8 cellular contexts compared by ENCODE assay signal in genomic region chrX:120604359-120604782, GRCh38. TPM values are rescaled to one million over a fixed set of nuclear protein-coding genes. Genes with fewer than 3 reads are reported as not detected.
A peak's percentile ranks its signal among the peaks of the same experiment; 100 is the strongest.
DNase-seq lines count a peak whose midpoint lies in the region; ATAC-seq and TF ChIP-seq lines count a peak whose summit lies in the region.

No MANE protein-coding gene starts in this region.

- TF ChIP-seq CTCF in KMS-11 (conservative IDR thresholded peaks at IDR 0.05; ENCODE audit: low read depth, low read length) (no peak), mammary epithelial cell (conservative IDR thresholded peaks at IDR 0.05 in 1 of 2, IDR thresholded peaks at IDR 0.05 in 1 of 2; ENCODE audit: extremely low read depth in 1 of 2, insufficient read depth in 1 of 2, low read depth in 1 of 2, low read length in 2 of 2) (no peak)

- peak overlapping the region; percentile 95 for H3K4me2 ChIP-seq in KMS-11
- peak overlapping the region; percentile 70 for H3K4me2 ChIP-seq in mammary epithelial cell (ENCODE audit: insufficient read depth, low read depth, low read length)

- no peaks in the 10 kb centered on the region for H3K9me3 ChIP-seq in SK-N-MC (ENCODE audit: low read depth, low read length)
- no peaks in the 10 kb centered on the region for H3K9me3 ChIP-seq in mammary epithelial cell (replicated peaks; ENCODE audit: insufficient read depth, low read length)

- dilution Hi-C loops in mammary epithelial cell (cut with HindIII; ENCODE audit: low sequenced_read_pairs): no loop called here

- H3K27me3 ChIP-seq in KMS-11 (ENCODE audit: insufficient read depth, low read depth) (no peaks in the 10 kb centered on the region), mammary epithelial cell (ENCODE audit: insufficient read depth, low read length) (no peaks in the 10 kb centered on the region)

- DNase-seq in DMS79 (lab: John Stamatoyannopoulos, UW) (peak; percentile 28), SK-N-MC (ENCODE audit: low read depth, low spot score) (no peak), mammary epithelial cell (peak; percentile 25), iris pigment epithelial cell (ENCODE audit: low read depth) (peak; percentile 53), occipital lobe (lab: John Stamatoyannopoulos, UW) (no peak)
- peak; percentile 16 for DNase-seq in stimulated activated CD4-positive, alpha-beta T cell treated with anti-CD3 and anti-CD28 coated beads, Interleukin-15, amount 100 ng/mL, for 24 hours

- BruUV-seq in mammary epithelial cell (replicated peaks; lab: Mats Ljungman, UMichigan): TSS peak; percentile 65

- H3K9ac ChIP-seq in KMS-11 (peak overlapping the region; percentile 86), SK-N-MC (ENCODE audit: insufficient read length) (peak overlapping the region; percentile 90), mammary epithelial cell (ENCODE audit: insufficient read depth, low read length) (peak overlapping the region; percentile 81)

- intact Hi-C loops in mammary epithelial cell (cut with micrococcal nuclease): loop anchor here (1.0 kb wide), 1 partner anchor 43 kb away; no protein-coding TSS in a partner anchor

- no peaks in the 10 kb centered on the region for H3K36me3 ChIP-seq in KMS-11 (ENCODE audit: insufficient read depth)
- peaks cover 18% of the 10 kb centered on the region; the same call in 1 of the 2 replicates for H3K36me3 ChIP-seq in SK-N-MC (ENCODE audit: insufficient read depth, low read length)
- no peaks in the 10 kb centered on the region for H3K36me3 ChIP-seq in mammary epithelial cell (ENCODE audit: insufficient read depth, low read length)

- H3K4me1 ChIP-seq in KMS-11 (ENCODE audit: low read depth, poor library complexity, severe bottlenecking) (peaks cover 14% of the 10 kb centered on the region), mammary epithelial cell (ENCODE audit: insufficient read depth, low read length) (no peaks in the 10 kb centered on the region)

- CTCF ChIA-PET in mammary epithelial cell (lab: Charles Lee; ENCODE audit: low non-redundant PET): interaction anchor here (0.7 kb wide), 1 partner anchor 360 kb away, joined by 4 read pairs; no protein-coding TSS in a partner anchor

- peak; percentile 71 for ATAC-seq in GM21447 (IDR thresholded peaks at IDR 0.05; ENCODE audit: unreplicated experiment)

- H3K79me2 ChIP-seq in KMS-11 (ENCODE audit: insufficient read depth, low read depth): peaks cover 15% of the 10 kb centered on the region; the same call in 1 of the 2 replicates
- peaks cover 32% of the 10 kb centered on the region for H3K79me2 ChIP-seq in mammary epithelial cell (ENCODE audit: insufficient read depth, low read length)

- no peaks in the 10 kb centered on the region for H4K20me1 ChIP-seq in KMS-11 (ENCODE audit: insufficient read depth)
- H4K20me1 ChIP-seq in mammary epithelial cell (ENCODE audit: insufficient read depth, low read length): no peaks in the 10 kb centered on the region

- H3K27ac ChIP-seq in KMS-11: peak overlapping the region; percentile 95
- peak overlapping the region; percentile 95 for H3K27ac ChIP-seq in SK-N-MC
- peak overlapping the region; percentile 82 for H3K27ac ChIP-seq in mammary epithelial cell (ENCODE audit: insufficient read depth, low read depth, low read length)

- peak overlapping the region; percentile 48; the same call in 1 of the 2 replicates for H2AFZ ChIP-seq in KMS-11 (ENCODE audit: low read depth)
- H2AFZ ChIP-seq in mammary epithelial cell (ENCODE audit: low read depth, low read length): peak overlapping the region; percentile 65

- in situ Hi-C loops in mammary epithelial cell (cut with MboI; ENCODE audit: low sequenced_read_pairs in 2 of 2): no loop called here

- WGBS in mammary epithelial cell (ENCODE audit: low coverage, missing lambda C conversion rate): 13% methylated on average over 5 of the region's 5 CpGs

- H3K4me3 ChIP-seq in KMS-11 (IDR thresholded peaks at IDR 0.05; ENCODE audit: insufficient read depth, low read depth, low read length) (no peak overlapping the region), SK-N-MC (peak overlapping the region; percentile 88), mammary epithelial cell (replicated peaks in 1 of 3; ENCODE audit: insufficient read depth in 1 of 3, low read depth in 2 of 3, low read length in 3 of 3) (peak overlapping the region; percentile 61 to 76 (median 69))

RNA-seq across cellular contexts. Expression of gene MCTS1, which starts 0.5 kb away (rescaled TPM):
- total RNA-seq in mammary epithelial cell (10 to 100 TPM; 23.7 to 50.0 TPM), occipital lobe (39.1 TPM)
- 45.7 TPM for polyA plus RNA-seq in mammary epithelial cell
- polyA minus RNA-seq in mammary epithelial cell: 3.3 TPM

RNA-seq across cellular contexts. Expression of gene C1GALT1C1, which starts 25.5 kb away (rescaled TPM):
- 10 to 100 TPM; 10.4 to 17.0 TPM for total RNA-seq in mammary epithelial cell
- 17.3 TPM for polyA plus RNA-seq in mammary epithelial cell
- 7.4 TPM for polyA minus RNA-seq in mammary epithelial cell
- 16.2 TPM for total RNA-seq in occipital lobe

RNA-seq across cellular contexts. Expression of gene CUL4B, which starts 43.6 kb away (rescaled TPM):
- total RNA-seq in mammary epithelial cell: 10 to 100 TPM; 25.9 to 51.2 TPM
- polyA plus RNA-seq in mammary epithelial cell: 12.5 TPM
- polyA minus RNA-seq in mammary epithelial cell: 40.4 TPM
- 39.8 TPM for total RNA-seq in occipital lobe

Comparison
In these comparisons a context has a peak if more than half of its experiments do, and no peak if none do; other contexts are left out.
1. DNase-seq: peak in DMS79 (single experiment), mammary epithelial cell (single experiment), iris pigment epithelial cell (single experiment) and stimulated activated CD4-positive, alpha-beta T cell treated with anti-CD3 and anti-CD28 coated beads, Interleukin-15, amount 100 ng/mL, for 24 hours (single experiment); none in SK-N-MC (single experiment) and occipital lobe (single experiment).
2. Peak in every context shown above with its lines, with median percentiles within 50 percentile points of each other: H3K27ac ChIP-seq and H3K9ac ChIP-seq.